ENCODE assay signal across 8 cellular contexts in the genomic region with DNA sequence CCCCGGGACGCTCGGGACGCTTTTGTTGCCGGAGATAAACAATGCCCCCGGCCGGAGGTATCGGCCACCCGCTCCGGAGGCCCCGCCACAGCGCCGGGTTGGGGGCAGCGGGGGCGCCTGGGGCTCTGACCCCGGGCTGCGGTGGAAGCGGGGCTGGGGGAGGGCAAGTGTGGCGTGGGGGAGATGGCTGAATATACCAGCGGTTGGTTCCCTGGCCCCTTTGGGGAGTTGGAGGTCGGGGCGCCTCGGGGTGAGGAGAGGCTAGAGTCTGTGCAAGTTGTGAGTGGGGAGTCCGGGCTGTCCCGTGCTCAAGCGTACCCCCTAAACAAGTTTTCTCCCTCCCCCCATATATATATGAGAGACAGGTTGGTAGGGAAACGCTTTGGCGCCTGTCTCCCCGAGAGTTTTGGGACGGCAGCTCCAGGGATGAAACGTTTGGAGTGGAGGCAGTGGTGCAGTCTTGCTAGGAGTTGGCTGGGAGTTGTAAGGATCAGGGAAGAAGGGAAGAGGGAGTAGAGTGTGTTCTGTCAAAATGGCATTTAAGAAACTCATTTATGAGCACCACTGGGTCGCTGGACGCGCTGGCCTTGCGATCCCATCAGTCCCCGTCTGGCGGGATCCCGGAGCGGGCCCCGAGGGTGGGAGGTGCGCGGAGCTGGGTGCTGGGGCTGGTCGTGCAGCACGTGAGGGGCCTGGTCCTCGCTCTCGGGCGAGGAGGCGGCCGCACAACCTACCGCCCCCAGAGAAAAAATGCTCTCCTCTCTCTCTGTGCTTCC. TPM values are rescaled to one million over a fixed set of nuclear protein-coding genes. Genes with fewer than 3 reads are reported as not detected.
DNase-seq lines count a peak whose midpoint lies in the region; ATAC-seq and TF ChIP-seq lines count a peak whose summit lies in the region.

No MANE protein-coding gene starts in this region.

- H3K4me3 ChIP-seq in BE2C (ENCODE audit: low read depth, low read length): peak overlapping the region; percentile 74

- H3K27ac Mint-ChIP-seq in activated CD8-positive, alpha-beta T cell treated with anti-CD3 and anti-CD28 coated beads, Interleukin-2, amount 10 ng/mL, durations not matched to agents 7 days and 5 days: no peak overlapping the region
- peak overlapping the region; percentile 92 for H3K27ac Mint-ChIP-seq in osteocyte (ENCODE audit: unreplicated experiment)

- no peaks in the 10 kb centered on the region for H3K9me3 ChIP-seq in BE2C

- H3K36me3 Mint-ChIP-seq in activated CD8-positive, alpha-beta T cell treated with anti-CD3 and anti-CD28 coated beads, Interleukin-2, amount 10 ng/mL, durations not matched to agents 7 days and 5 days (ENCODE audit: low read depth): no peaks in the 10 kb centered on the region
- H3K36me3 Mint-ChIP-seq in osteocyte (ENCODE audit: unreplicated experiment): no peaks in the 10 kb centered on the region

- DNase-seq in BE2C (peak; percentile 83), HCEC 1CT (peak; percentile 38), foreskin keratinocyte (no peak), osteocyte (ENCODE audit: extremely low spot score, unreplicated experiment) (no peak), SIG-M5 (lab: John Stamatoyannopoulos, UW) (no peak)
- no peak for DNase-seq in activated CD8-positive, alpha-beta T cell treated with anti-CD3 and anti-CD28 coated beads, Interleukin-2, amount 10 ng/mL, durations not matched to agents 7 days and 5 days
- no peak for DNase-seq in activated CD4-positive, CD25-positive, alpha-beta regulatory T cell (lab: John Stamatoyannopoulos, UW)

- H3K4me1 Mint-ChIP-seq in activated CD8-positive, alpha-beta T cell treated with anti-CD3 and anti-CD28 coated beads, Interleukin-2, amount 10 ng/mL, durations not matched to agents 7 days and 5 days (ENCODE audit: low read depth): peaks cover 23% of the 10 kb centered on the region
- peaks cover 43% of the 10 kb centered on the region for H3K4me1 Mint-ChIP-seq in osteocyte (ENCODE audit: unreplicated experiment)

- POLR2A ChIA-PET in activated CD8-positive, alpha-beta T cell treated with anti-CD3 and anti-CD28 coated beads, Interleukin-2, amount 10 ng/mL, durations not matched to agents 7 days and 5 days (lab: Charles Lee): interaction anchor here (1.2 kb wide), 1 partner anchor 39 kb away, joined by 6 read pairs; no protein-coding TSS in a partner anchor

- no peaks in the 10 kb centered on the region for H3K9me3 Mint-ChIP-seq in activated CD8-positive, alpha-beta T cell treated with anti-CD3 and anti-CD28 coated beads, Interleukin-2, amount 10 ng/mL, durations not matched to agents 7 days and 5 days (ENCODE audit: insufficient read depth)
- no peaks in the 10 kb centered on the region for H3K9me3 Mint-ChIP-seq in osteocyte (ENCODE audit: unreplicated experiment)

- peak; percentile 27 for ATAC-seq in activated CD8-positive, alpha-beta T cell treated with anti-CD3 and anti-CD28 coated beads, Interleukin-2, amount 10 ng/mL, durations not matched to agents 7 days and 5 days
- peak; percentile 31 for ATAC-seq in foreskin keratinocyte
- no peak for ATAC-seq in HG03565 (IDR thresholded peaks at IDR 0.05; ENCODE audit: unreplicated experiment)

- H3K27ac ChIP-seq in foreskin keratinocyte: no peak overlapping the region

- TF ChIP-seq CTCF in BE2C (IDR thresholded peaks at IDR 0.05; ENCODE audit: low read depth, low read length) (no peak), foreskin keratinocyte (conservative IDR thresholded peaks at IDR 0.05) (no peak), osteocyte (IDR thresholded peaks at IDR 0.05) (no peak)

- no peaks in the 10 kb centered on the region; the same call in 1 of the 2 replicates for H3K36me3 ChIP-seq in BE2C

- CTCF ChIA-PET in activated CD8-positive, alpha-beta T cell treated with anti-CD3 and anti-CD28 coated beads, Interleukin-2, amount 10 ng/mL, durations not matched to agents 7 days and 5 days (lab: Charles Lee): interaction anchor here (3.3 kb wide), 1 partner anchor 11 kb away, joined by 11 read pairs; no protein-coding TSS in a partner anchor

- peak overlapping the region; percentile 51 for H3K4me3 Mint-ChIP-seq in activated CD8-positive, alpha-beta T cell treated with anti-CD3 and anti-CD28 coated beads, Interleukin-2, amount 10 ng/mL, durations not matched to agents 7 days and 5 days
- H3K4me3 Mint-ChIP-seq in osteocyte (ENCODE audit: unreplicated experiment): peak overlapping the region; percentile 96

- H3K27me3 ChIP-seq in BE2C: no peaks in the 10 kb centered on the region
- H3K27me3 ChIP-seq in foreskin keratinocyte: peaks cover 41% of the 10 kb centered on the region

- H3K4me1 ChIP-seq in BE2C: peaks cover 4% of the 10 kb centered on the region
- no peaks in the 10 kb centered on the region for H3K4me1 ChIP-seq in foreskin keratinocyte

- peaks cover 65% of the 10 kb centered on the region for H3K27me3 Mint-ChIP-seq in activated CD8-positive, alpha-beta T cell treated with anti-CD3 and anti-CD28 coated beads, Interleukin-2, amount 10 ng/mL, durations not matched to agents 7 days and 5 days (ENCODE audit: low read depth)
- no peaks in the 10 kb centered on the region for H3K27me3 Mint-ChIP-seq in osteocyte (ENCODE audit: unreplicated experiment)

RNA-seq across cellular contexts. Expression of a gene that starts 1.0 kb away (rescaled TPM):
- 0.76 TPM for polyA plus RNA-seq in BE2C (2012; ENCODE audit: insufficient read depth, insufficient read length, low read depth)
- 1 to 10 TPM; 3.2 to 3.3 TPM for total RNA-seq in activated CD8-positive, alpha-beta T cell treated with anti-CD3 and anti-CD28 coated beads, Interleukin-2, amount 10 ng/mL, durations not matched to agents 7 days and 5 days
- 0.42 and 0.51 TPM in 2 replicates for total RNA-seq in foreskin keratinocyte
- 0.01 and 0.03 TPM in 2 replicates for polyA plus RNA-seq in foreskin keratinocyte
- total RNA-seq in osteocyte: 20.4 and 20.9 TPM in 2 replicates

RNA-seq across cellular contexts. Expression of a gene that starts 33.8 kb away (rescaled TPM):
- 3.8 TPM for polyA plus RNA-seq in BE2C (2012; ENCODE audit: insufficient read depth, insufficient read length, low read depth)
- 10 to 100 TPM; 18.7 to 22.7 TPM for total RNA-seq in activated CD8-positive, alpha-beta T cell treated with anti-CD3 and anti-CD28 coated beads, Interleukin-2, amount 10 ng/mL, durations not matched to agents 7 days and 5 days
- total RNA-seq in foreskin keratinocyte (11.8 and 13.2 TPM in 2 replicates), osteocyte (21.9 and 26.5 TPM in 2 replicates)
- polyA plus RNA-seq in foreskin keratinocyte: 4.8 TPM in 2 replicates

Comparison
In these comparisons a context has a peak if more than half of its experiments do, and no peak if none do; other contexts are left out.
1. DNase-seq: peak in BE2C (single experiment) and HCEC 1CT (single experiment); none in activated CD8-positive, alpha-beta T cell treated with anti-CD3 and anti-CD28 coated beads, Interleukin-2, amount 10 ng/mL, durations not matched to agents 7 days and 5 days (single experiment), foreskin keratinocyte (0 of 2), osteocyte (single experiment), activated CD4-positive, CD25-positive, alpha-beta regulatory T cell (0 of 4) and SIG-M5 (single experiment).